ENCODE assay signal across 28 cellular contexts in genomic region chr12:33370318-33370717, GRCh38.
DNase-seq lines count a peak whose midpoint lies in the region; ATAC-seq and TF ChIP-seq lines count a peak whose summit lies in the region.
"Had no signal": no experiment of that assay in that cellular context is flagged by ENCODE, and none has a peak within 500 bp of the region (broad histone marks: within the 10 kb centered on the region; RNA-seq: fewer than 3 reads in every experiment).

No MANE protein-coding gene starts in this region.

- TF ChIP-seq CTCF in PC-3 (conservative IDR thresholded peaks at IDR 0.05; ENCODE audit: low read depth, low read length), result no peak
- no peak for TF ChIP-seq CTCF in Panc1 (IDR thresholded peaks at IDR 0.05)

- H3K4me2 ChIP-seq in PC-3 (ENCODE audit: low read length), result no peak overlapping the region
- H3K4me2 ChIP-seq: A549; BLaER1; BLaER1 treated with 17β-estradiol and CSF1 and Interleukin-3, amounts not matched to agents 10 nM and 100 nM had no signal

- POLR2A ChIA-PET in PC-3 (lab: Charles Lee; ENCODE audit: unreplicated experiment), result interaction anchor here (0.5 kb wide), 1 partner anchor 623 kb away, joined by 3 read pairs; no protein-coding TSS in a partner anchor
- POLR2A ChIA-PET in Panc1 (lab: Charles Lee), result no interaction called here

- H3K9me2 ChIP-seq in PC-3 (replicated peaks; ENCODE audit: low read length), result no peaks in the 10 kb centered on the region

- H2AFZ ChIP-seq in PC-3 (ENCODE audit: low read length), result no peak overlapping the region

- peaks cover 31% of the 10 kb centered on the region for H3K4me1 ChIP-seq in PC-3 (ENCODE audit: insufficient read depth, low read length)
- no peaks in the 10 kb centered on the region for H3K4me1 ChIP-seq in Panc1 (ENCODE audit: control insufficient read depth, insufficient read depth, low read length)
- H3K4me1 ChIP-seq in effector memory CD4-positive, alpha-beta T cell (ENCODE audit: control insufficient read depth, insufficient read depth, low read length, poor library complexity, severe bottlenecking), result no peaks in the 10 kb centered on the region
- H3K4me1 ChIP-seq: A549; BE2C; BLaER1 treated with 17β-estradiol and CSF1 and Interleukin-3, amounts not matched to agents 10 nM and 100 nM had no signal

- no peaks in the 10 kb centered on the region for H3F3A ChIP-seq in PC-3 (ENCODE audit: low read length, unreplicated experiment)

- in situ Hi-C loops in Panc1 (cut with HindIII; ENCODE audit: low pct_unique_long_range_greater_than_20kb, low sequenced_read_pairs), result no loop called here

- no peaks in the 10 kb centered on the region for H4K20me1 ChIP-seq in PC-3 (ENCODE audit: low read length)
- H4K20me1 ChIP-seq: BLaER1; BLaER1 treated with 17β-estradiol and CSF1 and Interleukin-3, amounts not matched to agents 10 nM and 100 nM had no signal

- H3K36me3 ChIP-seq in PC-3 (ENCODE audit: low read depth, low read length) (no peaks in the 10 kb centered on the region), Panc1 (ENCODE audit: control insufficient read depth, insufficient read depth, low read length) (no peaks in the 10 kb centered on the region)
- H3K36me3 ChIP-seq in effector memory CD4-positive, alpha-beta T cell (ENCODE audit: control insufficient read depth, insufficient read depth, low read length), result no peaks in the 10 kb centered on the region
- H3K36me3 ChIP-seq: BE2C; BLaER1; BLaER1 treated with 17β-estradiol and CSF1 and Interleukin-3, amounts not matched to agents 10 nM and 100 nM had no signal

- peak; percentile 93 for ATAC-seq in PC-3
- ATAC-seq in Panc1, result no peak
- ATAC-seq: A549; CD8-positive, alpha-beta T cell had no signal

- no peaks in the 10 kb centered on the region for H3K79me2 ChIP-seq in PC-3 (ENCODE audit: low read length)

- no peak overlapping the region for H3K4me3 ChIP-seq in PC-3 (ENCODE audit: low read length)
- H3K4me3 ChIP-seq in Panc1 (ENCODE audit: low read depth in 2 of 2, low read length in 2 of 2), result no peak overlapping the region
- no peak overlapping the region for H3K4me3 ChIP-seq in effector memory CD4-positive, alpha-beta T cell (ENCODE audit: insufficient read depth, low read depth, low read length, poor library complexity, severe bottlenecking)
- H3K4me3 ChIP-seq: A549; BLaER1; BLaER1 treated with 17β-estradiol and CSF1 and Interleukin-3, amounts not matched to agents 10 nM and 100 nM had no signal

- BruUV-seq in PC-3 (replicated peaks; lab: Mats Ljungman, UMichigan) (no TSS peak), Panc1 (replicated peaks; lab: Mats Ljungman, UMichigan) (no TSS peak)

- H3K27me3 ChIP-seq in PC-3 (ENCODE audit: low read length) (no peaks in the 10 kb centered on the region), Panc1 (ENCODE audit: control insufficient read depth, insufficient read depth, low read length) (no peaks in the 10 kb centered on the region)
- no peaks in the 10 kb centered on the region for H3K27me3 ChIP-seq in effector memory CD4-positive, alpha-beta T cell (replicated peaks; ENCODE audit: control insufficient read depth, insufficient read depth, low read length, poor library complexity, severe bottlenecking)
- H3K27me3 ChIP-seq: BE2C; BLaER1; BLaER1 treated with 17β-estradiol and CSF1 and Interleukin-3, amounts not matched to agents 10 nM and 100 nM had no signal

- peak; percentile 85 for DNase-seq in PC-3
- peak; percentile 8 for DNase-seq in Panc1 (ENCODE audit: low read depth, low spot score)
- DNase-seq in effector memory CD4-positive, alpha-beta T cell, result no peak
- no peak for DNase-seq in DMS153 (lab: John Stamatoyannopoulos, UW)
- DNase-seq: 8988T; ACHN; AML-193; BE2C; C1 segment of cervical spinal cord; Caco-2; Calu3; CD4-positive, alpha-beta memory T cell; CD4-positive, alpha-beta T cell; CD4-positive, CD25-positive, alpha-beta regulatory T cell; CD8-positive, alpha-beta memory T cell; CD8-positive, alpha-beta T cell; COR-L47; DMS 273 treated with DMSO at 0.1 percent for 48 hours; DMS53; DMS79; DMS79 treated with DMSO at 0.1 percent for 48 hours; DND-41; EL had no signal

- H3K27ac ChIP-seq in PC-3 (ENCODE audit: low read length), result peak overlapping the region; percentile 26; the same call in 1 of the 2 replicates
- H3K27ac ChIP-seq in Panc1 (ENCODE audit: low read length), result no peak overlapping the region
- no peak overlapping the region for H3K27ac ChIP-seq in effector memory CD4-positive, alpha-beta T cell (ENCODE audit: insufficient read depth, low read length, poor library complexity, severe bottlenecking)
- H3K27ac ChIP-seq: 22Rv1; A549; BLaER1; BLaER1 treated with 17β-estradiol and CSF1 and Interleukin-3, amounts not matched to agents 10 nM and 100 nM; C4-2B had no signal

- intact Hi-C loops in PC-3 (cut with micrococcal nuclease), result loop anchor here (5.0 to 10.0 kb wide), 2 partner anchors 214 to 423 kb away; no protein-coding TSS in a partner anchor
- intact Hi-C loops in Panc1 (cut with micrococcal nuclease; ENCODE audit: unreplicated experiment), result no loop called here

- H3K9me3 ChIP-seq in PC-3 (ENCODE audit: low read length) (no peaks in the 10 kb centered on the region), Panc1 (ENCODE audit: control insufficient read depth, insufficient read depth, low read depth, low read length) (no peaks in the 10 kb centered on the region; the same call in 1 of the 2 replicates)
- no peaks in the 10 kb centered on the region for H3K9me3 ChIP-seq in effector memory CD4-positive, alpha-beta T cell (ENCODE audit: control insufficient read depth, low read length)
- H3K9me3 ChIP-seq: A549; BE2C; BLaER1; BLaER1 treated with 17β-estradiol and CSF1 and Interleukin-3, amounts not matched to agents 10 nM and 100 nM; Caco-2 had no signal

- H3K9ac ChIP-seq in PC-3 (ENCODE audit: low read length), result no peak overlapping the region
- H3K9ac ChIP-seq: BLaER1; BLaER1 treated with 17β-estradiol and CSF1 and Interleukin-3, amounts not matched to agents 10 nM and 100 nM had no signal

- CTCF ChIA-PET in PC-3 (lab: Charles Lee) (interaction anchor here (0.5 kb wide), 1 partner anchor 422 kb away, joined by 4 read pairs; no protein-coding TSS in a partner anchor), Panc1 (lab: Charles Lee) (interaction anchor here (0.7 kb wide), 1 partner anchor 19 kb away, joined by 3 read pairs; no protein-coding TSS in a partner anchor)

Comparison
In these comparisons a context has a peak if more than half of its experiments do, and no peak if none do; other contexts are left out.
1. DNase-seq: peak in PC-3 (single experiment) and Panc1 (single experiment); none in effector memory CD4-positive, alpha-beta T cell (0 of 3) and DMS153 (single experiment).